In genomic region chr13:113493315-113493951, GRCh38 we compare ENCODE assay signal across 8 cellular contexts. TPM values are rescaled to one million over a fixed set of nuclear protein-coding genes. Genes with fewer than 3 reads are reported as not detected.
DNase-seq lines count a peak whose midpoint lies in the region; ATAC-seq and TF ChIP-seq lines count a peak whose summit lies in the region.

No MANE protein-coding gene starts in this region.

- DNase-seq in AG04450 (ENCODE audit: low read depth, low spot score) (peak; percentile 89), M059J (ENCODE audit: low read depth) (peak; percentile 92), hepatocyte (ENCODE audit: low spot score) (peak; percentile 82), thoracic aorta (ENCODE audit: low spot score) (no peak)
- DNase-seq in activated T-helper 1 cell treated with anti-CD3 and anti-CD28 coated beads, Interleukin-12 subunit alpha, Interleukin-12 subunit beta, Interleukin-2, Interleukin-4 antibody, amounts not matched to agents 30 ng/mL and 10 ng/mL and 1 ng/mL, durations not matched to agents 14 hours and 24 hours and 36 hours (ENCODE audit: low spot score): no peak
- DNase-seq in activated effector memory CD4-positive, alpha-beta T cell treated with Interleukin-2 at 50 U/mL for 16 hours: no peak

- H3K9me3 ChIP-seq in AG04450 (ENCODE audit: control insufficient read depth, insufficient read depth, low read length): no peaks in the 10 kb centered on the region; the same call in 1 of the 2 replicates
- H3K9me3 ChIP-seq in hepatocyte (ENCODE audit: low read depth): no peaks in the 10 kb centered on the region
- H3K9me3 ChIP-seq in thoracic aorta: no peaks in the 10 kb centered on the region

- 17% methylated on average over 5 of the region's 5 CpGs for WGBS in hepatocyte (ENCODE audit: low lambda C conversion rate, missing lambda C conversion rate)

- H3K27me3 ChIP-seq in AG04450 (ENCODE audit: control insufficient read depth, insufficient read depth, low read length): no peaks in the 10 kb centered on the region
- H3K27me3 ChIP-seq in hepatocyte: no peaks in the 10 kb centered on the region
- H3K27me3 ChIP-seq in thoracic aorta (replicated peaks; ENCODE audit: insufficient read depth): no peaks in the 10 kb centered on the region

- peaks cover 43% of the 10 kb centered on the region for H4K20me1 ChIP-seq in hepatocyte (ENCODE audit: insufficient read depth, poor library complexity, severe bottlenecking)

- POLR2A ChIA-PET in AG04450 (lab: Yijun Ruan, JAX): no interaction called here

- CTCF ChIA-PET in AG04450 (lab: Charles Lee): interaction anchor here (1.5 to 1.6 kb wide), 2 partner anchors 35 to 69 kb away, joined by 3 read pairs; no protein-coding TSS in a partner anchor

- intact Hi-C loops in activated T-helper 1 cell treated with anti-CD3 and anti-CD28 coated beads, Interleukin-12 subunit alpha, Interleukin-12 subunit beta, Interleukin-2, Interleukin-4 antibody, amounts not matched to agents 30 ng/mL and 10 ng/mL and 1 ng/mL, durations not matched to agents 14 hours and 24 hours and 36 hours (cut with micrococcal nuclease): loop anchor here (1.0 kb wide), 2 partner anchors 91 to 196 kb away; partner anchors contain the start of genes LAMP1 and TFDP1

- H3K4me3 ChIP-seq in AG04450 (ENCODE audit: low read depth, low read length) (peak overlapping the region; percentile 38; the same call in 1 of the 2 replicates), hepatocyte (peak overlapping the region; percentile 9), thoracic aorta (peak overlapping the region; percentile 93)

- H3K9me3 Mint-ChIP-seq in activated T-helper 1 cell treated with anti-CD3 and anti-CD28 coated beads, Interleukin-12 subunit alpha, Interleukin-12 subunit beta, Interleukin-2, Interleukin-4 antibody, amounts not matched to agents 30 ng/mL and 10 ng/mL and 1 ng/mL, durations not matched to agents 14 hours and 24 hours and 36 hours: no peaks in the 10 kb centered on the region

- no peak overlapping the region for H2AFZ ChIP-seq in hepatocyte

- TF ChIP-seq CTCF in AG04450 (IDR thresholded peaks at IDR 0.05; ENCODE audit: low read depth, low read length) (no peak), hepatocyte (IDR thresholded peaks at IDR 0.05; ENCODE audit: poor library complexity) (no peak), thoracic aorta (IDR thresholded peaks at IDR 0.05) (no peak)

- peaks cover 24% of the 10 kb centered on the region for H3K36me3 Mint-ChIP-seq in activated T-helper 1 cell treated with anti-CD3 and anti-CD28 coated beads, Interleukin-12 subunit alpha, Interleukin-12 subunit beta, Interleukin-2, Interleukin-4 antibody, amounts not matched to agents 30 ng/mL and 10 ng/mL and 1 ng/mL, durations not matched to agents 14 hours and 24 hours and 36 hours (ENCODE audit: low read depth)

- no peaks in the 10 kb centered on the region for H3K9me2 ChIP-seq in hepatocyte (replicated peaks; ENCODE audit: insufficient read depth)

- peaks cover 78% of the 10 kb centered on the region for H3K79me2 ChIP-seq in hepatocyte

- ATAC-seq in GM18499 (IDR thresholded peaks at IDR 0.05; ENCODE audit: insufficient read depth, unreplicated experiment) (peak; percentile 34), thoracic aorta (ENCODE audit: insufficient number of reproducible peaks, low FRiP score, low read depth) (peak; percentile 47), GM18519 (IDR thresholded peaks at IDR 0.05; ENCODE audit: low FRiP score, unreplicated experiment) (no peak)

- H3K36me3 ChIP-seq in hepatocyte (replicated peaks; ENCODE audit: insufficient read depth, low read depth): no peaks in the 10 kb centered on the region
- H3K36me3 ChIP-seq in thoracic aorta: peaks cover 5% of the 10 kb centered on the region

- H3K4me2 ChIP-seq in hepatocyte: peak overlapping the region; percentile 87

- H3K27me3 Mint-ChIP-seq in activated T-helper 1 cell treated with anti-CD3 and anti-CD28 coated beads, Interleukin-12 subunit alpha, Interleukin-12 subunit beta, Interleukin-2, Interleukin-4 antibody, amounts not matched to agents 30 ng/mL and 10 ng/mL and 1 ng/mL, durations not matched to agents 14 hours and 24 hours and 36 hours (ENCODE audit: insufficient read depth): peaks cover 3% of the 10 kb centered on the region

- H3K27ac Mint-ChIP-seq in activated T-helper 1 cell treated with anti-CD3 and anti-CD28 coated beads, Interleukin-12 subunit alpha, Interleukin-12 subunit beta, Interleukin-2, Interleukin-4 antibody, amounts not matched to agents 30 ng/mL and 10 ng/mL and 1 ng/mL, durations not matched to agents 14 hours and 24 hours and 36 hours: peak overlapping the region; percentile 75

- H3K27ac ChIP-seq in AG04450 (ENCODE audit: low read depth, low read length) (peak overlapping the region; percentile 72), hepatocyte (peak overlapping the region; percentile 96), thoracic aorta (peak overlapping the region; percentile 74 to 82)

- H3K4me1 ChIP-seq in hepatocyte (ENCODE audit: insufficient read depth) (peaks cover 50% of the 10 kb centered on the region), thoracic aorta (ENCODE audit: control insufficient read depth in 1 of 2, low read depth in 2 of 2) (peaks cover 34 to 74% of the 10 kb centered on the region in 2 donors)

- H3K4me3 Mint-ChIP-seq in activated T-helper 1 cell treated with anti-CD3 and anti-CD28 coated beads, Interleukin-12 subunit alpha, Interleukin-12 subunit beta, Interleukin-2, Interleukin-4 antibody, amounts not matched to agents 30 ng/mL and 10 ng/mL and 1 ng/mL, durations not matched to agents 14 hours and 24 hours and 36 hours: peak overlapping the region; percentile 54

- peaks cover 57% of the 10 kb centered on the region for H3K4me1 Mint-ChIP-seq in activated T-helper 1 cell treated with anti-CD3 and anti-CD28 coated beads, Interleukin-12 subunit alpha, Interleukin-12 subunit beta, Interleukin-2, Interleukin-4 antibody, amounts not matched to agents 30 ng/mL and 10 ng/mL and 1 ng/mL, durations not matched to agents 14 hours and 24 hours and 36 hours (ENCODE audit: low read depth)

RNA-seq across cellular contexts. Expression of gene DCUN1D2, which starts 2.9 kb away (rescaled TPM):
- 11.0 and 11.5 TPM in 2 replicates for polyA plus RNA-seq in AG04450 (2011; rRNA removed)
- polyA minus RNA-seq in AG04450 (2011; rRNA and poly(A)+ RNA removed): 9.1 and 9.9 TPM in 2 replicates
- 4.0 and 10.9 TPM in 2 replicates for total RNA-seq in M059J (2014; rRNA removed; shearing (Covaris generic))
- total RNA-seq in activated T-helper 1 cell treated with anti-CD3 and anti-CD28 coated beads, Interleukin-12 subunit alpha, Interleukin-12 subunit beta, Interleukin-2, Interleukin-4 antibody, amounts not matched to agents 30 ng/mL and 10 ng/mL and 1 ng/mL, durations not matched to agents 14 hours and 24 hours and 36 hours: 28.7 and 31.2 TPM in 2 replicates
- total RNA-seq in hepatocyte: 10.2 and 10.4 TPM in 2 replicates
- 4.1 and 8.4 TPM in 2 replicates for polyA plus RNA-seq in hepatocyte
- 10 to 100 TPM in 1 of 2 donors, 1 to 10 TPM in 1; 7.3 to 29.8 TPM for total RNA-seq in thoracic aorta

RNA-seq across cellular contexts. Expression of gene ADPRHL1, which starts 40.1 kb away (rescaled TPM):
- polyA plus RNA-seq in AG04450 (2011; rRNA removed) (0.35 and 0.41 TPM in 2 replicates), hepatocyte (0.58 and 1.0 TPM in 2 replicates)
- 0.28 and 0.65 TPM in 2 replicates for polyA minus RNA-seq in AG04450 (2011; rRNA and poly(A)+ RNA removed)
- 0.76 and 1.4 TPM in 2 replicates for total RNA-seq in M059J (2014; rRNA removed; shearing (Covaris generic))
- total RNA-seq in activated T-helper 1 cell treated with anti-CD3 and anti-CD28 coated beads, Interleukin-12 subunit alpha, Interleukin-12 subunit beta, Interleukin-2, Interleukin-4 antibody, amounts not matched to agents 30 ng/mL and 10 ng/mL and 1 ng/mL, durations not matched to agents 14 hours and 24 hours and 36 hours: 0.32 and 0.62 TPM in 2 replicates
- total RNA-seq in hepatocyte (1.1 and 1.2 TPM in 2 replicates), thoracic aorta (10 to 100 TPM; 11.8 to 12.6 TPM)

Comparison
In these comparisons a context has a peak if more than half of its experiments do, and no peak if none do; other contexts are left out.
1. DNase-seq: peak in AG04450 (single experiment), M059J (single experiment) and hepatocyte (single experiment); none in activated T-helper 1 cell treated with anti-CD3 and anti-CD28 coated beads, Interleukin-12 subunit alpha, Interleukin-12 subunit beta, Interleukin-2, Interleukin-4 antibody, amounts not matched to agents 30 ng/mL and 10 ng/mL and 1 ng/mL, durations not matched to agents 14 hours and 24 hours and 36 hours (single experiment), thoracic aorta (single experiment) and activated effector memory CD4-positive, alpha-beta T cell treated with Interleukin-2 at 50 U/mL for 16 hours (single experiment).
2. H3K4me3 ChIP-seq: peak in every context shown above with its lines; median percentile 93 in thoracic aorta; 38 in AG04450; 9 in hepatocyte.
3. Peak in every context shown above with its lines, with median percentiles within 50 percentile points of each other: H3K27ac ChIP-seq.